2 cellular contexts compared by ENCODE assay signal in the genomic region with DNA sequence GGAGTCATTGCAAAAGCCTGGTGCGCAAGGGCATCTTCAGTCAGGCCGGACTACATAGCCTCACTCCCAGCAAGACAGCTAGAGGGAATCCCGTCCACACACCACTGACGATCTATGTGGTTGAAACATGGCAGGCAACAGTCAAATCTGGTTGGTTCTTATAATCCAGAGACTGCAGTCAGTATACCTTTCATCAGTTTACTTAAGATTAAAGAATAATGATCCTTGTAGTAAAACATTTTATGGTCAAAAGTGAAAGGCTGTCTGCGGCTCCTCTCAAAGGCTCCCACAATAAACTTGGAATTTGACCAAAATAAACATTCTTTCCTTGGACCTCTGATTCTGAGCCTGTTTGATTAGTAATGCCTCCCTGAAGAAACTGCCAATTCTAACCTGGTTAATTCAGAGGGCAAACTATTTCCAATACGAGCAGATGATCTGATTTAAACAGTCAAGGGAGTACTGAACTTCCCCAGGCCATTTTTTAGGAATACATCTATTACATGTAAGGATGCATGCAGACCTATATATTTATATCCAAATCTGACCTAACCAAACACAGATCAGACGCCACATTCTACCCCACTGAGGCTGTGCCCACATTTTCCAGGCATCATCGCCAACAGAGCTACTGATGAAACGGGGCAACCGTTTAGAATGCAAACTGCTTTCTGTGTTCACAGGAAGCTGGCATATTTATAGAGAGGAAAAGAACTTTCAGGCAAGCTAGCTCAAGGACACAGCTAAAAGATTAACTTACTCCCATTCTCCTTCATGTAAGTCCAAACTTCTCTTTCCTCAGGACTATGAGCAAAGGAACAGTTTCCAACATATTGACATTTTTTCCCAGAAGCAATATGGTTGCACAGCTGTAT.
A peak's percentile ranks its signal among the peaks of the same experiment; 100 is the strongest.
TF ChIP-seq lines count a peak whose summit lies in the region.

No MANE protein-coding gene starts in this region.

TF ChIP-seq in HEK293, 187 proteins besides CTCF, POLR2A, EP300 and RAD21 (continued from another document and continues in another):
- TF ChIP-seq, protein P1, sequence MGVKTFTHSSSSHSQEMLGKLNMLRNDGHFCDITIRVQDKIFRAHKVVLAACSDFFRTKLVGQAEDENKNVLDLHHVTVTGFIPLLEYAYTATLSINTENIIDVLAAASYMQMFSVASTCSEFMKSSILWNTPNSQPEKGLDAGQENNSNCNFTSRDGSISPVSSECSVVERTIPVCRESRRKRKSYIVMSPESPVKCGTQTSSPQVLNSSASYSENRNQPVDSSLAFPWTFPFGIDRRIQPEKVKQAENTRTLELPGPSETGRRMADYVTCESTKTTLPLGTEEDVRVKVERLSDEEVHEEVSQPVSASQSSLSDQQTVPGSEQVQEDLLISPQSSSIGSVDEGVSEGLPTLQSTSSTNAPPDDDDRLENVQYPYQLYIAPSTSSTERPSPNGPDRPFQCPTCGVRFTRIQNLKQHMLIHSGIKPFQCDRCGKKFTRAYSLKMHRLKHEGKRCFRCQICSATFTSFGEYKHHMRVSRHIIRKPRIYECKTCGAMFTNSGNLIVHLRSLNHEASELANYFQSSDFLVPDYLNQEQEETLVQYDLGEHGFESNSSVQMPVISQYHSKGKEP (tag by site-specific recombination; IDR thresholded peaks at IDR 0.05), result peak; percentile 47; the same call in 1 of the 2 replicates
- TF ChIP-seq ZNF629 (tag by site-specific recombination; IDR thresholded peaks at IDR 0.05), result 0 out of 2 replicates have a peak, but pooled peaks have one; percentile 10
- peak; percentile 67; the same call in 1 of the 2 replicates for TF ChIP-seq ZNF610 (tag by site-specific recombination; IDR thresholded peaks at IDR 0.05; ENCODE audit: borderline replicate concordance)
- TF ChIP-seq ZNF677 (tag by site-specific recombination; IDR thresholded peaks at IDR 0.05), result no peak
- TF ChIP-seq ZFP3 (tag by site-specific recombination; IDR thresholded peaks at IDR 0.05; ENCODE audit: low read depth), result no peak
- 0 out of 2 replicates have a peak, but pooled peaks have one; percentile 45 for TF ChIP-seq IKZF3 (tag by site-specific recombination; IDR thresholded peaks at IDR 0.05)
- peak; percentile 43; the same call in 1 of the 2 replicates for TF ChIP-seq ZBTB8A (tag by site-specific recombination; IDR thresholded peaks at IDR 0.05)
- TF ChIP-seq, protein P2, sequence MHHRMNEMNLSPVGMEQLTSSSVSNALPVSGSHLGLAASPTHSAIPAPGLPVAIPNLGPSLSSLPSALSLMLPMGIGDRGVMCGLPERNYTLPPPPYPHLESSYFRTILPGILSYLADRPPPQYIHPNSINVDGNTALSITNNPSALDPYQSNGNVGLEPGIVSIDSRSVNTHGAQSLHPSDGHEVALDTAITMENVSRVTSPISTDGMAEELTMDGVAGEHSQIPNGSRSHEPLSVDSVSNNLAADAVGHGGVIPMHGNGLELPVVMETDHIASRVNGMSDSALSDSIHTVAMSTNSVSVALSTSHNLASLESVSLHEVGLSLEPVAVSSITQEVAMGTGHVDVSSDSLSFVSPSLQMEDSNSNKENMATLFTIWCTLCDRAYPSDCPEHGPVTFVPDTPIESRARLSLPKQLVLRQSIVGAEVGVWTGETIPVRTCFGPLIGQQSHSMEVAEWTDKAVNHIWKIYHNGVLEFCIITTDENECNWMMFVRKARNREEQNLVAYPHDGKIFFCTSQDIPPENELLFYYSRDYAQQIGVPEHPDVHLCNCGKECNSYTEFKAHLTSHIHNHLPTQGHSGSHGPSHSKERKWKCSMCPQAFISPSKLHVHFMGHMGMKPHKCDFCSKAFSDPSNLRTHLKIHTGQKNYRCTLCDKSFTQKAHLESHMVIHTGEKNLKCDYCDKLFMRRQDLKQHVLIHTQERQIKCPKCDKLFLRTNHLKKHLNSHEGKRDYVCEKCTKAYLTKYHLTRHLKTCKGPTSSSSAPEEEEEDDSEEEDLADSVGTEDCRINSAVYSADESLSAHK (tag by site-specific recombination; IDR thresholded peaks at IDR 0.05), result peak; percentile 98
- peak; percentile 83 for TF ChIP-seq ZNF561 (tag by site-specific recombination; IDR thresholded peaks at IDR 0.05; ENCODE audit: borderline replicate concordance)
- no peak for TF ChIP-seq ZNF621 (tag by site-specific recombination; IDR thresholded peaks at IDR 0.05)
- TF ChIP-seq, protein P3, sequence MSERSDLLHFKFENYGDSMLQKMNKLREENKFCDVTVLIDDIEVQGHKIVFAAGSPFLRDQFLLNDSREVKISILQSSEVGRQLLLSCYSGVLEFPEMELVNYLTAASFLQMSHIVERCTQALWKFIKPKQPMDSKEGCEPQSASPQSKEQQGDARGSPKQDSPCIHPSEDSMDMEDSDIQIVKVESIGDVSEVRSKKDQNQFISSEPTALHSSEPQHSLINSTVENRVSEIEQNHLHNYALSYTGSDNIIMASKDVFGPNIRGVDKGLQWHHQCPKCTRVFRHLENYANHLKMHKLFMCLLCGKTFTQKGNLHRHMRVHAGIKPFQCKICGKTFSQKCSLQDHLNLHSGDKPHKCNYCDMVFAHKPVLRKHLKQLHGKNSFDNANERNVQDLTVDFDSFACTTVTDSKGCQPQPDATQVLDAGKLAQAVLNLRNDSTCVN (tag by site-specific recombination; optimal IDR thresholded peaks at IDR 0.05), result no peak
- TF ChIP-seq SP7 (tag by site-specific recombination; IDR thresholded peaks at IDR 0.05), result 0 out of 2 replicates have a peak, but pooled peaks have one; percentile 18
- TF ChIP-seq BCL11B (tag by site-specific recombination; IDR thresholded peaks at IDR 0.05; ENCODE audit: low read depth), result no peak
- no peak for TF ChIP-seq ZNF211 (tag by site-specific recombination; IDR thresholded peaks at IDR 0.05; ENCODE audit: low read depth)
- 0 out of 2 replicates have a peak, but pooled peaks have one; percentile 26 for TF ChIP-seq KLF10 (tag by site-specific recombination; IDR thresholded peaks at IDR 0.05)
- TF ChIP-seq, protein P4, sequence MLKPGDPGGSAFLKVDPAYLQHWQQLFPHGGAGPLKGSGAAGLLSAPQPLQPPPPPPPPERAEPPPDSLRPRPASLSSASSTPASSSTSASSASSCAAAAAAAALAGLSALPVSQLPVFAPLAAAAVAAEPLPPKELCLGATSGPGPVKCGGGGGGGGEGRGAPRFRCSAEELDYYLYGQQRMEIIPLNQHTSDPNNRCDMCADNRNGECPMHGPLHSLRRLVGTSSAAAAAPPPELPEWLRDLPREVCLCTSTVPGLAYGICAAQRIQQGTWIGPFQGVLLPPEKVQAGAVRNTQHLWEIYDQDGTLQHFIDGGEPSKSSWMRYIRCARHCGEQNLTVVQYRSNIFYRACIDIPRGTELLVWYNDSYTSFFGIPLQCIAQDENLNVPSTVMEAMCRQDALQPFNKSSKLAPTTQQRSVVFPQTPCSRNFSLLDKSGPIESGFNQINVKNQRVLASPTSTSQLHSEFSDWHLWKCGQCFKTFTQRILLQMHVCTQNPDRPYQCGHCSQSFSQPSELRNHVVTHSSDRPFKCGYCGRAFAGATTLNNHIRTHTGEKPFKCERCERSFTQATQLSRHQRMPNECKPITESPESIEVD (tag by site-specific recombination; IDR thresholded peaks at IDR 0.05), result peak; percentile 88
- TF ChIP-seq KLF9 (tag by site-specific recombination; IDR thresholded peaks at IDR 0.05; ENCODE audit: low read depth), result no peak
- TF ChIP-seq ZNF366 (tag by site-specific recombination; conservative IDR thresholded peaks at IDR 0.05), result 0 out of 2 replicates have a peak, but pooled peaks have one; percentile 12
- no peak for TF ChIP-seq RBAK (tag by site-specific recombination; IDR thresholded peaks at IDR 0.05)
- TF ChIP-seq ZNF544 (tag by site-specific recombination; IDR thresholded peaks at IDR 0.05), result no peak
- peak; percentile 90 for TF ChIP-seq ZBTB17 (tag by site-specific recombination; IDR thresholded peaks at IDR 0.05)
- no peak for TF ChIP-seq SALL2 (tag by site-specific recombination; IDR thresholded peaks at IDR 0.05; ENCODE audit: borderline replicate concordance)
- no peak for TF ChIP-seq ZFP41 (tag by site-specific recombination; IDR thresholded peaks at IDR 0.05; ENCODE audit: borderline replicate concordance)

TF ChIP-seq in HepG2, 621 proteins besides CTCF, POLR2A, EP300 and RAD21 (continued from another document and continues in another):
- TF ChIP-seq, protein P5, sequence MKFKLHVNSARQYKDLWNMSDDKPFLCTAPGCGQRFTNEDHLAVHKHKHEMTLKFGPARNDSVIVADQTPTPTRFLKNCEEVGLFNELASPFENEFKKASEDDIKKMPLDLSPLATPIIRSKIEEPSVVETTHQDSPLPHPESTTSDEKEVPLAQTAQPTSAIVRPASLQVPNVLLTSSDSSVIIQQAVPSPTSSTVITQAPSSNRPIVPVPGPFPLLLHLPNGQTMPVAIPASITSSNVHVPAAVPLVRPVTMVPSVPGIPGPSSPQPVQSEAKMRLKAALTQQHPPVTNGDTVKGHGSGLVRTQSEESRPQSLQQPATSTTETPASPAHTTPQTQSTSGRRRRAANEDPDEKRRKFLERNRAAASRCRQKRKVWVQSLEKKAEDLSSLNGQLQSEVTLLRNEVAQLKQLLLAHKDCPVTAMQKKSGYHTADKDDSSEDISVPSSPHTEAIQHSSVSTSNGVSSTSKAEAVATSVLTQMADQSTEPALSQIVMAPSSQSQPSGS (CRISPR knock-in tag; IDR thresholded peaks at IDR 0.05), result no peak
- TF ChIP-seq FOXO1 (CRISPR knock-in tag; IDR thresholded peaks at IDR 0.05) (no peak; the same call in 1 of the 2 replicates), ATF1 (CRISPR knock-in tag; IDR thresholded peaks at IDR 0.05) (no peak), ZNF747 (CRISPR knock-in tag; IDR thresholded peaks at IDR 0.05; ENCODE audit: borderline replicate concordance) (no peak), ZNF12 (CRISPR knock-in tag; IDR thresholded peaks at IDR 0.05) (no peak), ZNF7 (CRISPR knock-in tag; IDR thresholded peaks at IDR 0.05) (no peak), ZNF343 (CRISPR knock-in tag; IDR thresholded peaks at IDR 0.05) (no peak), NFYB (CRISPR knock-in tag; IDR thresholded peaks at IDR 0.05) (no peak), ADNP (CRISPR knock-in tag; IDR thresholded peaks at IDR 0.05) (0 out of 2 replicates have a peak, but pooled peaks have one; percentile 21), ZNF556 (CRISPR knock-in tag; IDR thresholded peaks at IDR 0.05; ENCODE audit: borderline replicate concordance) (peak; percentile 14; the same call in 1 of the 2 replicates), REPIN1 (CRISPR knock-in tag; IDR thresholded peaks at IDR 0.05; ENCODE audit: borderline replicate concordance, low read depth) (no peak), KLF12 (CRISPR knock-in tag; IDR thresholded peaks at IDR 0.05; ENCODE audit: borderline replicate concordance) (no peak)
- TF ChIP-seq, protein P6, sequence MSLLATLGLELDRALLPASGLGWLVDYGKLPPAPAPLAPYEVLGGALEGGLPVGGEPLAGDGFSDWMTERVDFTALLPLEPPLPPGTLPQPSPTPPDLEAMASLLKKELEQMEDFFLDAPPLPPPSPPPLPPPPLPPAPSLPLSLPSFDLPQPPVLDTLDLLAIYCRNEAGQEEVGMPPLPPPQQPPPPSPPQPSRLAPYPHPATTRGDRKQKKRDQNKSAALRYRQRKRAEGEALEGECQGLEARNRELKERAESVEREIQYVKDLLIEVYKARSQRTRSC (CRISPR knock-in tag; IDR thresholded peaks at IDR 0.05; ENCODE audit: low read depth), result 0 out of 2 replicates have a peak, but pooled peaks have one; percentile 55
- TF ChIP-seq, protein P7, sequence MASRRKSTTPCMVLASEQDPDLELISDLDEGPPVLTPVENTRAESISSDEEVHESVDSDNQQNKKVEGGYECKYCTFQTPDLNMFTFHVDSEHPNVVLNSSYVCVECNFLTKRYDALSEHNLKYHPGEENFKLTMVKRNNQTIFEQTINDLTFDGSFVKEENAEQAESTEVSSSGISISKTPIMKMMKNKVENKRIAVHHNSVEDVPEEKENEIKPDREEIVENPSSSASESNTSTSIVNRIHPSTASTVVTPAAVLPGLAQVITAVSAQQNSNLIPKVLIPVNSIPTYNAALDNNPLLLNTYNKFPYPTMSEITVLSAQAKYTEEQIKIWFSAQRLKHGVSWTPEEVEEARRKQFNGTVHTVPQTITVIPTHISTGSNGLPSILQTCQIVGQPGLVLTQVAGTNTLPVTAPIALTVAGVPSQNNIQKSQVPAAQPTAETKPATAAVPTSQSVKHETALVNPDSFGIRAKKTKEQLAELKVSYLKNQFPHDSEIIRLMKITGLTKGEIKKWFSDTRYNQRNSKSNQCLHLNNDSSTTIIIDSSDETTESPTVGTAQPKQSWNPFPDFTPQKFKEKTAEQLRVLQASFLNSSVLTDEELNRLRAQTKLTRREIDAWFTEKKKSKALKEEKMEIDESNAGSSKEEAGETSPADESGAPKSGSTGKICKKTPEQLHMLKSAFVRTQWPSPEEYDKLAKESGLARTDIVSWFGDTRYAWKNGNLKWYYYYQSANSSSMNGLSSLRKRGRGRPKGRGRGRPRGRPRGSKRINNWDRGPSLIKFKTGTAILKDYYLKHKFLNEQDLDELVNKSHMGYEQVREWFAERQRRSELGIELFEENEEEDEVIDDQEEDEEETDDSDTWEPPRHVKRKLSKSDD (CRISPR knock-in tag; IDR thresholded peaks at IDR 0.05; ENCODE audit: low read depth), result no peak
- TF ChIP-seq, protein P8, sequence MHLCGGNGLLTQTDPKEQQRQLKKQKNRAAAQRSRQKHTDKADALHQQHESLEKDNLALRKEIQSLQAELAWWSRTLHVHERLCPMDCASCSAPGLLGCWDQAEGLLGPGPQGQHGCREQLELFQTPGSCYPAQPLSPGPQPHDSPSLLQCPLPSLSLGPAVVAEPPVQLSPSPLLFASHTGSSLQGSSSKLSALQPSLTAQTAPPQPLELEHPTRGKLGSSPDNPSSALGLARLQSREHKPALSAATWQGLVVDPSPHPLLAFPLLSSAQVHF (CRISPR knock-in tag; IDR thresholded peaks at IDR 0.05), result no peak
